Comparison of ENCODE assay signal across 12 cellular contexts in the genomic region with DNA sequence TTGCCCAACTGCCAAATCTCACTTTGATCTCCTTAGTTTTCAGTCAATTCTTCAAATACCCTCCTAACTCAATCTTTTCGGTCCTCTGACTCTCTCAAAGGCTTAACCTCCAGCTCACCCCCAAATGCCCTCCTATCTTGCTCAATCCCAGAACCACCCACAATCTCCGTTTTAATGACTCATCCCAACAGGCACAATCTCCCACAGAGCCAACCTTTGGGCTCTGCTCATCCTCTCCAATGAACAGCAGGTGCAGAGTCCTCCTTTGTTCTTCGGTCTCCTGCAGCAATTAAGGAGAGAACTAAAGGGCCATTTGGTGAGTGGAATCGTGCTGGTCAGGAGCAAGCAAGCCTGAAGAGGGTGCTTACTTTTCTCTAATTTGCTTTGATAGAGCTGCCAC.
DNase-seq lines count a peak whose midpoint lies in the region; ATAC-seq and TF ChIP-seq lines count a peak whose summit lies in the region.
"Had no signal": no experiment of that assay in that cellular context is flagged by ENCODE, and none has a peak within 500 bp of the region (broad histone marks: within the 10 kb centered on the region; RNA-seq: fewer than 3 reads in every experiment).

No MANE protein-coding gene starts in this region.

- no peaks in the 10 kb centered on the region for H3K9me3 ChIP-seq in mammary epithelial cell (replicated peaks; ENCODE audit: insufficient read depth, low read length)

- H3K9ac ChIP-seq in mammary epithelial cell (ENCODE audit: insufficient read depth, low read length) = no peak overlapping the region

- no peaks in the 10 kb centered on the region for H3K79me2 ChIP-seq in mammary epithelial cell (ENCODE audit: insufficient read depth, low read length)

- no peak overlapping the region for H3K27ac ChIP-seq in mammary epithelial cell (ENCODE audit: insufficient read depth, low read depth, low read length)

- dilution Hi-C loops in mammary epithelial cell (cut with HindIII; ENCODE audit: low sequenced_read_pairs) = no loop called here

- H3K4me2 ChIP-seq in mammary epithelial cell (ENCODE audit: insufficient read depth, low read depth, low read length) = no peak overlapping the region

- no peaks in the 10 kb centered on the region for H4K20me1 ChIP-seq in mammary epithelial cell (ENCODE audit: insufficient read depth, low read length)

- WGBS in mammary epithelial cell (ENCODE audit: low coverage, missing lambda C conversion rate) = 36% methylated on average over 4 of the region's 4 CpGs

- DNase-seq in Daoy (ENCODE audit: low read depth) = peak; percentile 8
- DNase-seq in NCI-H1417 (lab: John Stamatoyannopoulos, UW) = peak in 2 of 3 experiments; percentile 58 to 91
- DNase-seq in mammary epithelial cell = peak; percentile 4
- DNase-seq in mucosa of gallbladder (ENCODE audit: low spot score) = peak; percentile 42
- no peak for DNase-seq in DMS153 (lab: John Stamatoyannopoulos, UW)
- DNase-seq in stimulated activated CD4-positive, alpha-beta T cell treated with anti-CD3 and anti-CD28 coated beads, Interleukin-4, amount 100 ng/mL, for 1 hour = no peak
- DNase-seq: activated CD8-positive, alpha-beta memory T cell treated with anti-CD3 and anti-CD28 coated beads, Interleukin-2, amount 50 U/mL, for 4 hours; effector CD4-positive, alpha-beta T cell; naive thymus-derived CD8-positive, alpha-beta T cell had no signal

- no peak overlapping the region for H3K4me3 ChIP-seq in mammary epithelial cell (replicated peaks in 1 of 3; ENCODE audit: insufficient read depth in 1 of 3, low read depth in 2 of 3, low read length in 3 of 3)

- TF ChIP-seq POLR2A in GM18505 (IDR thresholded peaks at IDR 0.05; ENCODE audit: borderline replicate concordance, extremely low read depth, insufficient read depth, insufficient read length) = no peak

- no peak for TF ChIP-seq CTCF in mammary epithelial cell (conservative IDR thresholded peaks at IDR 0.05 in 1 of 2, IDR thresholded peaks at IDR 0.05 in 1 of 2; ENCODE audit: extremely low read depth in 1 of 2, insufficient read depth in 1 of 2, low read depth in 1 of 2, low read length in 2 of 2)

- no peaks in the 10 kb centered on the region for H3K4me1 ChIP-seq in mammary epithelial cell (ENCODE audit: insufficient read depth, low read length)

- no peaks in the 10 kb centered on the region for H3K27me3 ChIP-seq in mammary epithelial cell (ENCODE audit: insufficient read depth, low read length)

- H2AFZ ChIP-seq in mammary epithelial cell (ENCODE audit: low read depth, low read length) = no peak overlapping the region

- ATAC-seq in GM18505 (IDR thresholded peaks at IDR 0.05; ENCODE audit: unreplicated experiment) (no peak), GM19035 (IDR thresholded peaks at IDR 0.05; ENCODE audit: unreplicated experiment) (no peak)
- ATAC-seq: naive thymus-derived CD8-positive, alpha-beta T cell; Right ventricle myocardium inferior had no signal

- intact Hi-C loops in mammary epithelial cell (cut with micrococcal nuclease) = no loop called here

- CTCF ChIA-PET in mammary epithelial cell (lab: Charles Lee; ENCODE audit: low non-redundant PET) = no interaction called here

- no TSS peak for BruUV-seq in mammary epithelial cell (replicated peaks; lab: Mats Ljungman, UMichigan)

- no peaks in the 10 kb centered on the region for H3K36me3 ChIP-seq in mammary epithelial cell (ENCODE audit: insufficient read depth, low read length)

- in situ Hi-C loops in mammary epithelial cell (cut with MboI; ENCODE audit: low sequenced_read_pairs in 2 of 2) = no loop called here

Comparison
In these comparisons a context has a peak if more than half of its experiments do, and no peak if none do; other contexts are left out.
1. DNase-seq: peak in Daoy (single experiment), NCI-H1417 (2 of 3), mammary epithelial cell (single experiment) and mucosa of gallbladder (single experiment); none in DMS153 (single experiment) and stimulated activated CD4-positive, alpha-beta T cell treated with anti-CD3 and anti-CD28 coated beads, Interleukin-4, amount 100 ng/mL, for 1 hour (single experiment).